9 cellular contexts compared by ENCODE assay signal in genomic region chr2:238143239-238143951, GRCh38. TPM values are rescaled to one million over a fixed set of nuclear protein-coding genes. Genes with fewer than 3 reads are reported as not detected.
DNase-seq lines count a peak whose midpoint lies in the region; ATAC-seq and TF ChIP-seq lines count a peak whose summit lies in the region.
"Had no signal": no experiment of that assay in that cellular context is flagged by ENCODE, and none has a peak within 500 bp of the region (broad histone marks: within the 10 kb centered on the region; RNA-seq: fewer than 3 reads in every experiment).

No MANE protein-coding gene starts in this region.

- H3K9me3 ChIP-seq in gastrocnemius medialis = no peaks in the 10 kb centered on the region

- peaks cover 0 to 38% of the 10 kb centered on the region in 2 donors for H3K36me3 ChIP-seq in gastrocnemius medialis

- no peaks in the 10 kb centered on the region for H3K27me3 ChIP-seq in gastrocnemius medialis

- no peak overlapping the region for H3K4me3 Mint-ChIP-seq in activated T-helper 1 cell treated with anti-CD3 and anti-CD28 coated beads, Interleukin-12 subunit alpha, Interleukin-12 subunit beta, Interleukin-2, Interleukin-4 antibody, amounts not matched to agents 30 ng/mL and 10 ng/mL and 1 ng/mL, durations not matched to agents 14 hours and 24 hours and 36 hours
- H3K4me3 Mint-ChIP-seq: CD8-positive, alpha-beta memory T cell had no signal

- ATAC-seq in gastrocnemius medialis (peak; percentile 53 to 69), HG03565 (IDR thresholded peaks at IDR 0.05; ENCODE audit: unreplicated experiment) (no peak)

- H3K36me3 Mint-ChIP-seq in activated T-helper 1 cell treated with anti-CD3 and anti-CD28 coated beads, Interleukin-12 subunit alpha, Interleukin-12 subunit beta, Interleukin-2, Interleukin-4 antibody, amounts not matched to agents 30 ng/mL and 10 ng/mL and 1 ng/mL, durations not matched to agents 14 hours and 24 hours and 36 hours (ENCODE audit: low read depth) = no peaks in the 10 kb centered on the region
- H3K36me3 Mint-ChIP-seq: CD8-positive, alpha-beta memory T cell had no signal

- peaks cover 6% of the 10 kb centered on the region for H3K4me1 Mint-ChIP-seq in activated T-helper 1 cell treated with anti-CD3 and anti-CD28 coated beads, Interleukin-12 subunit alpha, Interleukin-12 subunit beta, Interleukin-2, Interleukin-4 antibody, amounts not matched to agents 30 ng/mL and 10 ng/mL and 1 ng/mL, durations not matched to agents 14 hours and 24 hours and 36 hours (ENCODE audit: low read depth)

- no peak overlapping the region for H3K27ac Mint-ChIP-seq in activated T-helper 1 cell treated with anti-CD3 and anti-CD28 coated beads, Interleukin-12 subunit alpha, Interleukin-12 subunit beta, Interleukin-2, Interleukin-4 antibody, amounts not matched to agents 30 ng/mL and 10 ng/mL and 1 ng/mL, durations not matched to agents 14 hours and 24 hours and 36 hours

- peak overlapping the region; percentile 39 to 89 (median 68) for H3K4me3 ChIP-seq in gastrocnemius medialis

- no peaks in the 10 kb centered on the region for H3K9me3 Mint-ChIP-seq in activated T-helper 1 cell treated with anti-CD3 and anti-CD28 coated beads, Interleukin-12 subunit alpha, Interleukin-12 subunit beta, Interleukin-2, Interleukin-4 antibody, amounts not matched to agents 30 ng/mL and 10 ng/mL and 1 ng/mL, durations not matched to agents 14 hours and 24 hours and 36 hours
- H3K9me3 Mint-ChIP-seq: CD8-positive, alpha-beta memory T cell had no signal

- no peaks in the 10 kb centered on the region for H3K27me3 Mint-ChIP-seq in activated T-helper 1 cell treated with anti-CD3 and anti-CD28 coated beads, Interleukin-12 subunit alpha, Interleukin-12 subunit beta, Interleukin-2, Interleukin-4 antibody, amounts not matched to agents 30 ng/mL and 10 ng/mL and 1 ng/mL, durations not matched to agents 14 hours and 24 hours and 36 hours (ENCODE audit: insufficient read depth)

- in situ Hi-C loops in gastrocnemius medialis (cut with MboI; ENCODE audit: low sequenced_read_pairs in 4 of 4) = no loop called here

- DNase-seq in activated effector memory CD4-positive, alpha-beta T cell treated with anti-CD3 and anti-CD28 coated beads, Interleukin-2, amount 50 U/mL, for 16 hours = peak; percentile 67
- DNase-seq in activated effector memory CD4-positive, alpha-beta T cell treated with Interleukin-2 at 50 U/mL for 16 hours = no peak
- DNase-seq in LoVo (ENCODE audit: low spot score) (peak; percentile 71), dedifferentiated amniotic fluid mesenchymal stem cell (ENCODE audit: extremely low spot score) (peak; percentile 25), gastrocnemius medialis (peak; percentile 94 to 97), foreskin melanocyte (no peak)
- DNase-seq in activated T-helper 1 cell treated with anti-CD3 and anti-CD28 coated beads, Interleukin-12 subunit alpha, Interleukin-12 subunit beta, Interleukin-2, Interleukin-4 antibody, amounts not matched to agents 30 ng/mL and 10 ng/mL and 1 ng/mL, durations not matched to agents 14 hours and 24 hours and 36 hours (ENCODE audit: low spot score) = no peak
- DNase-seq: CD8-positive, alpha-beta memory T cell had no signal

- H3K27ac ChIP-seq in gastrocnemius medialis = peak overlapping the region; percentile 91 to 100 (median 98)

- intact Hi-C loops in gastrocnemius medialis (cut with DNase I; ENCODE audit: low total_unique reads) = loop anchor here (2.0 kb wide), 1 partner anchor 145 kb away; the partner anchor contains the start of gene PER2
- intact Hi-C loops in activated T-helper 1 cell treated with anti-CD3 and anti-CD28 coated beads, Interleukin-12 subunit alpha, Interleukin-12 subunit beta, Interleukin-2, Interleukin-4 antibody, amounts not matched to agents 30 ng/mL and 10 ng/mL and 1 ng/mL, durations not matched to agents 14 hours and 24 hours and 36 hours (cut with micrococcal nuclease) = no loop called here

- TF ChIP-seq POLR2A in gastrocnemius medialis (IDR thresholded peaks at IDR 0.05) = peak; percentile 54 to 60

- H3K4me1 ChIP-seq in gastrocnemius medialis = peaks cover 41 to 43% of the 10 kb centered on the region in 2 donors

- TF ChIP-seq CTCF in gastrocnemius medialis (IDR thresholded peaks at IDR 0.05 in 4 of 5, conservative IDR thresholded peaks at IDR 0.05 in 1 of 5) = no peak

RNA-seq across cellular contexts. Expression of gene KLHL30, which starts 4.9 kb away (rescaled TPM):
- 100 to 1,000 TPM in 3 of 4 donors, 10 to 100 TPM in 1; 37.9 to 224 (median 142) TPM for total RNA-seq in gastrocnemius medialis
- not detected in 2 replicates for total RNA-seq in activated T-helper 1 cell treated with anti-CD3 and anti-CD28 coated beads, Interleukin-12 subunit alpha, Interleukin-12 subunit beta, Interleukin-2, Interleukin-4 antibody, amounts not matched to agents 30 ng/mL and 10 ng/mL and 1 ng/mL, durations not matched to agents 14 hours and 24 hours and 36 hours
- total RNA-seq: CD8-positive, alpha-beta memory T cell had no signal

RNA-seq across cellular contexts. Expression of gene ERFE, which starts 15.4 kb away (rescaled TPM):
- total RNA-seq in gastrocnemius medialis = 1 to 10 TPM in 2 of 4 donors, under 1 TPM in 2; 0.46 to 3.3 (median 1.3) TPM
- total RNA-seq in activated T-helper 1 cell treated with anti-CD3 and anti-CD28 coated beads, Interleukin-12 subunit alpha, Interleukin-12 subunit beta, Interleukin-2, Interleukin-4 antibody, amounts not matched to agents 30 ng/mL and 10 ng/mL and 1 ng/mL, durations not matched to agents 14 hours and 24 hours and 36 hours = 0.20 TPM in 1 of 2 replicates, not detected in the other

RNA-seq across cellular contexts. Expression of gene ESPNL, which starts 43.3 kb away (rescaled TPM):
- total RNA-seq in gastrocnemius medialis = under 1 TPM in 1 of 4 donors, not detected in 3; 0.11 TPM
- total RNA-seq in activated T-helper 1 cell treated with anti-CD3 and anti-CD28 coated beads, Interleukin-12 subunit alpha, Interleukin-12 subunit beta, Interleukin-2, Interleukin-4 antibody, amounts not matched to agents 30 ng/mL and 10 ng/mL and 1 ng/mL, durations not matched to agents 14 hours and 24 hours and 36 hours = 0.05 and 0.20 TPM in 2 replicates
- total RNA-seq: CD8-positive, alpha-beta memory T cell had no signal

Comparison
In these comparisons a context has a peak if more than half of its experiments do, and no peak if none do; other contexts are left out.
1. DNase-seq: peak in activated effector memory CD4-positive, alpha-beta T cell treated with anti-CD3 and anti-CD28 coated beads, Interleukin-2, amount 50 U/mL, for 16 hours (single experiment), LoVo (single experiment), dedifferentiated amniotic fluid mesenchymal stem cell (single experiment) and gastrocnemius medialis (2 of 2); none in activated effector memory CD4-positive, alpha-beta T cell treated with Interleukin-2 at 50 U/mL for 16 hours (single experiment), activated T-helper 1 cell treated with anti-CD3 and anti-CD28 coated beads, Interleukin-12 subunit alpha, Interleukin-12 subunit beta, Interleukin-2, Interleukin-4 antibody, amounts not matched to agents 30 ng/mL and 10 ng/mL and 1 ng/mL, durations not matched to agents 14 hours and 24 hours and 36 hours (single experiment) and foreskin melanocyte (single experiment).
2. RNA of gene KLHL30, which starts 4.9 kb away (total RNA-seq): 37.9 to 224 TPM in gastrocnemius medialis; not detected in activated T-helper 1 cell treated with anti-CD3 and anti-CD28 coated beads, Interleukin-12 subunit alpha, Interleukin-12 subunit beta, Interleukin-2, Interleukin-4 antibody, amounts not matched to agents 30 ng/mL and 10 ng/mL and 1 ng/mL, durations not matched to agents 14 hours and 24 hours and 36 hours; every median in the first group is over 10 times any median in the second.